ENCODE assay signal across 22 cellular contexts in genomic region chr11:125225401-125225800, GRCh38.
DNase-seq lines count a peak whose midpoint lies in the region; ATAC-seq, FAIRE-seq and TF ChIP-seq lines count a peak whose summit lies in the region.
"Had no signal": no experiment of that assay in that cellular context is flagged by ENCODE, and none has a peak within 500 bp of the region (broad histone marks: within the 10 kb centered on the region; RNA-seq: fewer than 3 reads in every experiment).

No MANE protein-coding gene starts in this region.

- H3K27ac ChIP-seq in Karpas-422 (ENCODE audit: low read length): no peak overlapping the region
- H3K27ac ChIP-seq in pancreas: no peak overlapping the region
- H3K27ac ChIP-seq: 22Rv1, BLaER1, C4-2B, GM23248 had no signal

- FAIRE-seq in pancreas (lab: Jason Lieb, UNC): no peak
- FAIRE-seq: A204.1, D721Med, GM12878, GM19239, H1 had no signal

- no peaks in the 10 kb centered on the region for H3K9me3 ChIP-seq in Karpas-422 (ENCODE audit: low read length)
- no peaks in the 10 kb centered on the region for H3K9me3 ChIP-seq in pancreas
- H3K9me3 ChIP-seq: BLaER1, Caco-2 had no signal

- H3K4me3 ChIP-seq in Karpas-422 (ENCODE audit: low read length) (no peak overlapping the region), pancreas (no peak overlapping the region)
- H3K4me3 ChIP-seq: BLaER1, GM12878, GM23248 had no signal

- H3K27ac Mint-ChIP-seq in activated naive CD8-positive, alpha-beta T cell treated with anti-CD3 and anti-CD28 coated beads, Interleukin-2, amount 50 U/mL, for 24 hours: no peak overlapping the region
- no peak overlapping the region for H3K27ac Mint-ChIP-seq in activated naive CD8-positive, alpha-beta T cell treated with anti-CD3 and anti-CD28 coated beads for 36 hours
- H3K27ac Mint-ChIP-seq in neural crest cell (ENCODE audit: unreplicated experiment) (no peak overlapping the region), osteocyte (ENCODE audit: unreplicated experiment) (peak overlapping the region; percentile 27)
- H3K27ac Mint-ChIP-seq: B cell; CD4-positive, CD25-positive, alpha-beta regulatory T cell; CD8-positive, alpha-beta T cell had no signal

- no peak overlapping the region for H3K4me3 Mint-ChIP-seq in activated naive CD8-positive, alpha-beta T cell treated with anti-CD3 and anti-CD28 coated beads, Interleukin-2, amount 50 U/mL, for 24 hours
- H3K4me3 Mint-ChIP-seq in activated naive CD8-positive, alpha-beta T cell treated with anti-CD3 and anti-CD28 coated beads for 36 hours: no peak overlapping the region
- H3K4me3 Mint-ChIP-seq in neural crest cell: peak overlapping the region; percentile 22
- H3K4me3 Mint-ChIP-seq in osteocyte (ENCODE audit: unreplicated experiment): no peak overlapping the region
- H3K4me3 Mint-ChIP-seq: B cell; CD4-positive, CD25-positive, alpha-beta regulatory T cell; CD8-positive, alpha-beta T cell had no signal

- H4K20me1 ChIP-seq in Karpas-422 (ENCODE audit: insufficient read depth, low read depth, low read length): no peaks in the 10 kb centered on the region
- H4K20me1 ChIP-seq: BLaER1 had no signal

- no peak for DNase-seq in activated naive CD8-positive, alpha-beta T cell treated with anti-CD3 and anti-CD28 coated beads, Interleukin-2, amount 50 U/mL, for 24 hours
- DNase-seq in activated naive CD8-positive, alpha-beta T cell treated with anti-CD3 and anti-CD28 coated beads for 36 hours: no peak
- DNase-seq in neural crest cell (ENCODE audit: low read depth, low spot score): no peak
- no peak for DNase-seq in osteocyte (ENCODE audit: extremely low spot score, unreplicated experiment)
- no peak for DNase-seq in OCI-M1 (lab: John Stamatoyannopoulos, UW)
- DNase-seq in Karpas-422: no peak
- DNase-seq in pancreas: no peak
- DNase-seq: CD4-positive, CD25-positive, alpha-beta regulatory T cell; CD8-positive, alpha-beta T cell; DMS79; GDM1 had no signal

- H3K9me3 Mint-ChIP-seq in activated naive CD8-positive, alpha-beta T cell treated with anti-CD3 and anti-CD28 coated beads, Interleukin-2, amount 50 U/mL, for 24 hours: no peaks in the 10 kb centered on the region
- no peaks in the 10 kb centered on the region for H3K9me3 Mint-ChIP-seq in activated naive CD8-positive, alpha-beta T cell treated with anti-CD3 and anti-CD28 coated beads for 36 hours
- no peaks in the 10 kb centered on the region for H3K9me3 Mint-ChIP-seq in neural crest cell
- H3K9me3 Mint-ChIP-seq in osteocyte (ENCODE audit: unreplicated experiment): no peaks in the 10 kb centered on the region
- H3K9me3 Mint-ChIP-seq: CD4-positive, CD25-positive, alpha-beta regulatory T cell; CD8-positive, alpha-beta T cell had no signal

- H3K4me1 Mint-ChIP-seq in activated naive CD8-positive, alpha-beta T cell treated with anti-CD3 and anti-CD28 coated beads, Interleukin-2, amount 50 U/mL, for 24 hours: no peaks in the 10 kb centered on the region
- no peaks in the 10 kb centered on the region for H3K4me1 Mint-ChIP-seq in activated naive CD8-positive, alpha-beta T cell treated with anti-CD3 and anti-CD28 coated beads for 36 hours
- H3K4me1 Mint-ChIP-seq in neural crest cell: peaks cover 66% of the 10 kb centered on the region
- peaks cover 48% of the 10 kb centered on the region for H3K4me1 Mint-ChIP-seq in osteocyte (ENCODE audit: unreplicated experiment)
- H3K4me1 Mint-ChIP-seq: B cell; CD4-positive, CD25-positive, alpha-beta regulatory T cell had no signal

- H3K9me2 ChIP-seq in Karpas-422 (replicated peaks; ENCODE audit: insufficient read depth, low read length): no peaks in the 10 kb centered on the region

- no peaks in the 10 kb centered on the region for H3K79me2 ChIP-seq in Karpas-422 (ENCODE audit: low read length)

- H3K27me3 ChIP-seq in Karpas-422 (ENCODE audit: low read length): no peaks in the 10 kb centered on the region
- no peaks in the 10 kb centered on the region for H3K27me3 ChIP-seq in pancreas
- H3K27me3 ChIP-seq: BLaER1 had no signal

- intact Hi-C loops in pancreas (cut with DNase I): no loop called here

- H3K36me3 Mint-ChIP-seq in activated naive CD8-positive, alpha-beta T cell treated with anti-CD3 and anti-CD28 coated beads, Interleukin-2, amount 50 U/mL, for 24 hours (ENCODE audit: low read depth): no peaks in the 10 kb centered on the region
- H3K36me3 Mint-ChIP-seq in activated naive CD8-positive, alpha-beta T cell treated with anti-CD3 and anti-CD28 coated beads for 36 hours: no peaks in the 10 kb centered on the region
- peaks cover 3% of the 10 kb centered on the region for H3K36me3 Mint-ChIP-seq in neural crest cell (ENCODE audit: low read depth)
- peaks cover 27% of the 10 kb centered on the region for H3K36me3 Mint-ChIP-seq in osteocyte (ENCODE audit: unreplicated experiment)
- H3K36me3 Mint-ChIP-seq: CD4-positive, CD25-positive, alpha-beta regulatory T cell; CD8-positive, alpha-beta T cell had no signal

- TF ChIP-seq CTCF in neural crest cell (conservative IDR thresholded peaks at IDR 0.05) (no peak), osteocyte (IDR thresholded peaks at IDR 0.05) (no peak), pancreas (IDR thresholded peaks at IDR 0.05) (no peak)

- no peak overlapping the region for H2AFZ ChIP-seq in Karpas-422 (ENCODE audit: low read length)
- H2AFZ ChIP-seq: GM23248 had no signal

- WGBS in pancreas, 2 donors: 89 to 97% methylated on average over 2 of the region's 2 CpGs

- H3K4me1 ChIP-seq in Karpas-422 (ENCODE audit: low read length) (no peaks in the 10 kb centered on the region), pancreas (no peaks in the 10 kb centered on the region)
- H3K4me1 ChIP-seq: BLaER1, Caco-2 had no signal

- no peak overlapping the region for H3K9ac ChIP-seq in Karpas-422 (ENCODE audit: low read length)
- H3K9ac ChIP-seq: BLaER1, GM23248 had no signal

- H3K36me3 ChIP-seq in Karpas-422 (ENCODE audit: insufficient read depth, low read length) (no peaks in the 10 kb centered on the region), pancreas (no peaks in the 10 kb centered on the region)
- H3K36me3 ChIP-seq: BLaER1 had no signal

- peak; percentile 31 for ATAC-seq in activated naive CD8-positive, alpha-beta T cell treated with anti-CD3 and anti-CD28 coated beads, Interleukin-2, amount 50 U/mL, for 24 hours
- no peak for ATAC-seq in pancreas
- ATAC-seq: CD8-positive, alpha-beta T cell; GM12878 had no signal

- H3K27me3 Mint-ChIP-seq in activated naive CD8-positive, alpha-beta T cell treated with anti-CD3 and anti-CD28 coated beads, Interleukin-2, amount 50 U/mL, for 24 hours: peaks cover 2% of the 10 kb centered on the region
- H3K27me3 Mint-ChIP-seq in activated naive CD8-positive, alpha-beta T cell treated with anti-CD3 and anti-CD28 coated beads for 36 hours: peaks cover 6% of the 10 kb centered on the region
- H3K27me3 Mint-ChIP-seq in neural crest cell (ENCODE audit: low read depth) (peaks cover 60% of the 10 kb centered on the region), osteocyte (ENCODE audit: unreplicated experiment) (no peaks in the 10 kb centered on the region)

- H3K4me2 ChIP-seq in Karpas-422 (ENCODE audit: low read depth, low read length, poor library complexity, severe bottlenecking): no peak overlapping the region
- H3K4me2 ChIP-seq: BLaER1 had no signal
